25 cellular contexts compared by ENCODE assay signal in genomic region chr18:59610546-59611140, GRCh38.
"Had no signal": no experiment of that assay in that cellular context is flagged by ENCODE, and none has a peak within 500 bp of the region (broad histone marks: within the 10 kb centered on the region; RNA-seq: fewer than 3 reads in every experiment).

No MANE protein-coding gene starts in this region.

- H3K4me1 Mint-ChIP-seq: activated CD4-positive, alpha-beta T cell treated with anti-CD3 and anti-CD28 coated beads, Interleukin-2, amount 10 ng/mL, durations not matched to agents 7 days and 5 days; activated CD8-positive, alpha-beta memory T cell treated with anti-CD3 and anti-CD28 coated beads, Interleukin-2, amount 10 ng/mL, durations not matched to agents 7 days and 5 days; activated naive CD4-positive, alpha-beta T cell treated with anti-CD3 and anti-CD28 coated beads, Interleukin-2, amount 10 ng/mL, durations not matched to agents 7 days and 5 days; immature natural killer cell; naive B cell; neural progenitor cell had no signal

- H3K27me3 ChIP-seq: left lung, neural progenitor cell, spleen, upper lobe of right lung had no signal

- DNase-seq: activated CD4-positive, alpha-beta T cell treated with anti-CD3 and anti-CD28 coated beads, Interleukin-2, amount 10 ng/mL, durations not matched to agents 7 days and 5 days; activated CD8-positive, alpha-beta memory T cell treated with anti-CD3 and anti-CD28 coated beads, Interleukin-2, amount 10 ng/mL, durations not matched to agents 7 days and 5 days; activated CD8-positive, alpha-beta T cell treated with anti-CD3 and anti-CD28 coated beads for 36 hours; activated effector memory CD4-positive, alpha-beta T cell treated with anti-CD3 and anti-CD28 coated beads, Interleukin-2, amount 50 U/mL, for 16 hours; activated naive CD4-positive, alpha-beta T cell treated with anti-CD3 and anti-CD28 coated beads, Interleukin-2, amount 10 ng/mL, durations not matched to agents 7 days and 5 days; activated T-cell treated with anti-CD3 and anti-CD28 coated beads for 4 hours; cortex of kidney; foreskin fibroblast; immature natural killer cell; kidney glomerular epithelial cell; left lung; naive B cell; spleen; stimulated activated CD4-positive, alpha-beta T cell treated with anti-CD3 and anti-CD28 coated beads, Interleukin-4, amount 100 ng/mL, for 1 hour; stimulated activated naive CD4-positive, alpha-beta T cell treated with Interleukin-2 at 50 U/mL for 16 hours; upper lobe of right lung had no signal

- H3K4me3 Mint-ChIP-seq: activated CD4-positive, alpha-beta T cell treated with anti-CD3 and anti-CD28 coated beads, Interleukin-2, amount 10 ng/mL, durations not matched to agents 7 days and 5 days; activated CD8-positive, alpha-beta memory T cell treated with anti-CD3 and anti-CD28 coated beads, Interleukin-2, amount 10 ng/mL, durations not matched to agents 7 days and 5 days; activated CD8-positive, alpha-beta T cell treated with anti-CD3 and anti-CD28 coated beads for 36 hours; activated naive CD4-positive, alpha-beta T cell treated with anti-CD3 and anti-CD28 coated beads, Interleukin-2, amount 10 ng/mL, durations not matched to agents 7 days and 5 days; immature natural killer cell; naive B cell; neural progenitor cell; T-helper 2 cell treated with Interferon-gamma antibody and Interleukin-4, amounts not matched to agents 5 μg/mL and 100 μg/mL, for 36 hours had no signal

- H3K27ac Mint-ChIP-seq: activated CD4-positive, alpha-beta T cell treated with anti-CD3 and anti-CD28 coated beads, Interleukin-2, amount 10 ng/mL, durations not matched to agents 7 days and 5 days; activated CD8-positive, alpha-beta memory T cell treated with anti-CD3 and anti-CD28 coated beads, Interleukin-2, amount 10 ng/mL, durations not matched to agents 7 days and 5 days; activated CD8-positive, alpha-beta T cell treated with anti-CD3 and anti-CD28 coated beads for 36 hours; activated naive CD4-positive, alpha-beta T cell treated with anti-CD3 and anti-CD28 coated beads, Interleukin-2, amount 10 ng/mL, durations not matched to agents 7 days and 5 days; immature natural killer cell; naive B cell; neural progenitor cell; progenitor cell of endocrine pancreas; T-helper 2 cell treated with Interferon-gamma antibody and Interleukin-4, amounts not matched to agents 5 μg/mL and 100 μg/mL, for 36 hours had no signal

- H3K36me3 ChIP-seq: cardiac muscle cell, left lung, neural progenitor cell, spleen, thoracic aorta, upper lobe of right lung had no signal

- H2AFZ ChIP-seq: neural progenitor cell had no signal

- ATAC-seq: activated CD4-positive, CD25-positive, alpha-beta regulatory T cell treated with anti-CD3 and anti-CD28 coated beads, Interleukin-2, amount 50 U/mL, for 24 hours; activated CD8-positive, alpha-beta memory T cell treated with anti-CD3 and anti-CD28 coated beads, Interleukin-2, amount 10 ng/mL, durations not matched to agents 7 days and 5 days; activated CD8-positive, alpha-beta T cell treated with anti-CD3 and anti-CD28 coated beads for 36 hours; left lung; upper lobe of right lung had no signal

- H3K9ac ChIP-seq: neural progenitor cell had no signal

- H3K9me3 Mint-ChIP-seq: activated CD4-positive, alpha-beta T cell treated with anti-CD3 and anti-CD28 coated beads, Interleukin-2, amount 10 ng/mL, durations not matched to agents 7 days and 5 days; activated CD8-positive, alpha-beta T cell treated with anti-CD3 and anti-CD28 coated beads for 36 hours; activated naive CD4-positive, alpha-beta T cell treated with anti-CD3 and anti-CD28 coated beads, Interleukin-2, amount 10 ng/mL, durations not matched to agents 7 days and 5 days; neural progenitor cell; T-helper 2 cell treated with Interferon-gamma antibody and Interleukin-4, amounts not matched to agents 5 μg/mL and 100 μg/mL, for 36 hours had no signal

- H3K9me3 ChIP-seq: left lung, spleen, thoracic aorta, upper lobe of right lung had no signal

- H3K4me1 ChIP-seq: left lung, spleen, upper lobe of right lung had no signal

- H3K4me2 ChIP-seq: neural progenitor cell had no signal

- H3K36me3 Mint-ChIP-seq: activated CD8-positive, alpha-beta memory T cell treated with anti-CD3 and anti-CD28 coated beads, Interleukin-2, amount 10 ng/mL, durations not matched to agents 7 days and 5 days; activated naive CD4-positive, alpha-beta T cell treated with anti-CD3 and anti-CD28 coated beads, Interleukin-2, amount 10 ng/mL, durations not matched to agents 7 days and 5 days; naive B cell; neural progenitor cell had no signal

- H3K27ac ChIP-seq: cardiac muscle cell, epithelial cell of prostate, left lung, neural progenitor cell, spleen, thoracic aorta, upper lobe of right lung, VCaP had no signal

- H3K4me3 ChIP-seq: cardiac muscle cell, left lung, lung, neural progenitor cell, spleen, thoracic aorta, upper lobe of right lung had no signal

- H3K27me3 Mint-ChIP-seq: activated CD4-positive, alpha-beta T cell treated with anti-CD3 and anti-CD28 coated beads, Interleukin-2, amount 10 ng/mL, durations not matched to agents 7 days and 5 days; activated CD8-positive, alpha-beta memory T cell treated with anti-CD3 and anti-CD28 coated beads, Interleukin-2, amount 10 ng/mL, durations not matched to agents 7 days and 5 days; activated CD8-positive, alpha-beta T cell treated with anti-CD3 and anti-CD28 coated beads for 36 hours; activated naive CD4-positive, alpha-beta T cell treated with anti-CD3 and anti-CD28 coated beads, Interleukin-2, amount 10 ng/mL, durations not matched to agents 7 days and 5 days had no signal
